18 cellular contexts compared by ENCODE assay signal in genomic region chr16:88774544-88775393, GRCh38. TPM values are rescaled to one million over a fixed set of nuclear protein-coding genes. Genes with fewer than 3 reads are reported as not detected.
DNase-seq lines count a peak whose midpoint lies in the region; ATAC-seq and TF ChIP-seq lines count a peak whose summit lies in the region.
"Had no signal": no experiment of that assay in that cellular context is flagged by ENCODE, and none has a peak within 500 bp of the region (broad histone marks: within the 10 kb centered on the region; RNA-seq: fewer than 3 reads in every experiment).

No MANE protein-coding gene starts in this region.

- H3K27ac ChIP-seq in lower lobe of right lung (peak overlapping the region; percentile 2), subcutaneous abdominal adipose tissue (ENCODE audit: low read depth, low read length) (peak overlapping the region; percentile 90)

- H3K4me3 ChIP-seq in WI38 (ENCODE audit: low read depth, low read length) (peak overlapping the region; percentile 51), lower lobe of right lung (no peak overlapping the region), subcutaneous abdominal adipose tissue (ENCODE audit: low read depth in 1 of 5, low read length in 5 of 5) (no peak overlapping the region)
- H3K4me3 ChIP-seq: tibial artery had no signal

- H3K9me3 ChIP-seq in lower lobe of right lung: no peaks in the 10 kb centered on the region
- no peaks in the 10 kb centered on the region for H3K9me3 ChIP-seq in subcutaneous abdominal adipose tissue (ENCODE audit: control insufficient read depth in 5 of 5, low read length in 5 of 5)
- H3K9me3 ChIP-seq: tibial artery had no signal

- TF ChIP-seq CTCF in WI38 (IDR thresholded peaks at IDR 0.05; ENCODE audit: low read depth, low read length) (no peak), lower lobe of right lung (IDR thresholded peaks at IDR 0.05) (no peak)

- H3K36me3 ChIP-seq in lower lobe of right lung (peaks cover 7% of the 10 kb centered on the region), subcutaneous abdominal adipose tissue (ENCODE audit: control insufficient read depth in 5 of 5, insufficient read depth in 5 of 5, low read length in 5 of 5) (no peaks in the 10 kb centered on the region)
- H3K36me3 ChIP-seq: tibial artery had no signal

- H3K9me3 Mint-ChIP-seq in activated CD4-positive, alpha-beta T cell treated with anti-CD3 and anti-CD28 coated beads, Interleukin-2, amount 10 ng/mL, durations not matched to agents 24 days and 14 days: no peaks in the 10 kb centered on the region
- H3K9me3 Mint-ChIP-seq: activated naive CD4-positive, alpha-beta T cell treated with anti-CD3 and anti-CD28 coated beads, Interleukin-2, amount 10 ng/mL, durations not matched to agents 7 days and 5 days; CD8-positive, alpha-beta T cell; mesothelial cell of epicardium; T-helper 1 cell treated with Interleukin-12 subunit alpha and Interleukin-12 subunit beta and Interleukin-4 antibody, amounts not matched to agents 30 μg/mL and 1 μg/mL, for 36 hours had no signal

- H3K9ac ChIP-seq in subcutaneous abdominal adipose tissue (ENCODE audit: low read length in 5 of 5): peak overlapping the region in 1 of 5 donors; percentile 14

- no peaks in the 10 kb centered on the region for H3K36me3 Mint-ChIP-seq in activated CD4-positive, alpha-beta T cell treated with anti-CD3 and anti-CD28 coated beads, Interleukin-2, amount 10 ng/mL, durations not matched to agents 24 days and 14 days (ENCODE audit: low read depth)
- H3K36me3 Mint-ChIP-seq: CD8-positive, alpha-beta T cell; mesothelial cell of epicardium had no signal

- no peak overlapping the region for H3K4me3 Mint-ChIP-seq in activated CD4-positive, alpha-beta T cell treated with anti-CD3 and anti-CD28 coated beads, Interleukin-2, amount 10 ng/mL, durations not matched to agents 24 days and 14 days
- H3K4me3 Mint-ChIP-seq: activated naive CD4-positive, alpha-beta T cell treated with anti-CD3 and anti-CD28 coated beads, Interleukin-2, amount 10 ng/mL, durations not matched to agents 7 days and 5 days; CD8-positive, alpha-beta T cell; T-helper 1 cell treated with Interleukin-12 subunit alpha and Interleukin-12 subunit beta and Interleukin-4 antibody, amounts not matched to agents 30 μg/mL and 1 μg/mL, for 36 hours had no signal

- no peaks in the 10 kb centered on the region for H3K27me3 ChIP-seq in lower lobe of right lung (ENCODE audit: low read depth)
- H3K27me3 ChIP-seq in subcutaneous abdominal adipose tissue (ENCODE audit: control insufficient read depth in 5 of 5, insufficient read depth in 4 of 5, low read length in 5 of 5): no peaks in the 10 kb centered on the region
- H3K27me3 ChIP-seq: tibial artery had no signal

- peaks cover 4% of the 10 kb centered on the region for H3K4me1 Mint-ChIP-seq in activated CD4-positive, alpha-beta T cell treated with anti-CD3 and anti-CD28 coated beads, Interleukin-2, amount 10 ng/mL, durations not matched to agents 24 days and 14 days

- no peaks in the 10 kb centered on the region for H3K27me3 Mint-ChIP-seq in activated CD4-positive, alpha-beta T cell treated with anti-CD3 and anti-CD28 coated beads, Interleukin-2, amount 10 ng/mL, durations not matched to agents 24 days and 14 days
- H3K27me3 Mint-ChIP-seq: activated naive CD4-positive, alpha-beta T cell treated with anti-CD3 and anti-CD28 coated beads, Interleukin-2, amount 10 ng/mL, durations not matched to agents 7 days and 5 days had no signal

- no peak for DNase-seq in activated CD4-positive, alpha-beta T cell treated with anti-CD3 and anti-CD28 coated beads, Interleukin-2, amount 10 ng/mL, durations not matched to agents 24 days and 14 days
- no peak for DNase-seq in activated CD4-positive, alpha-beta T cell treated with anti-CD3 and anti-CD28 coated beads for 4 hours
- DNase-seq in lower lobe of right lung: no peak
- no peak for DNase-seq in midbrain (lab: John Stamatoyannopoulos, UW)
- no peak for DNase-seq in RPMI8226
- DNase-seq: activated naive CD4-positive, alpha-beta T cell treated with anti-CD3 and anti-CD28 coated beads, Interleukin-2, amount 10 ng/mL, durations not matched to agents 7 days and 5 days; CD8-positive, alpha-beta T cell; Kasumi-1; NCI-H1417 treated with DMSO at 0.1 percent for 48 hours; stimulated activated CD4-positive, alpha-beta T cell treated with anti-CD3 and anti-CD28 coated beads, Interleukin-4, amount 100 ng/mL, for 24 hours; stimulated activated CD8-positive, alpha-beta memory T cell treated with anti-CD3 and anti-CD28 coated beads, Interleukin-4, amount 100 ng/mL, for 48 hours had no signal

- H3K4me1 ChIP-seq in lower lobe of right lung (peaks cover 75% of the 10 kb centered on the region), subcutaneous abdominal adipose tissue (ENCODE audit: control insufficient read depth in 5 of 5, insufficient read depth in 5 of 5, low read length in 5 of 5) (peaks cover 12 to 93% (median 86%) of the 10 kb centered on the region in 5 donors)

- H3K27ac Mint-ChIP-seq in activated CD4-positive, alpha-beta T cell treated with anti-CD3 and anti-CD28 coated beads, Interleukin-2, amount 10 ng/mL, durations not matched to agents 24 days and 14 days: peak overlapping the region; percentile 45
- H3K27ac Mint-ChIP-seq: activated naive CD4-positive, alpha-beta T cell treated with anti-CD3 and anti-CD28 coated beads, Interleukin-2, amount 10 ng/mL, durations not matched to agents 7 days and 5 days; CD8-positive, alpha-beta T cell; mesothelial cell of epicardium; T-helper 1 cell treated with Interleukin-12 subunit alpha and Interleukin-12 subunit beta and Interleukin-4 antibody, amounts not matched to agents 30 μg/mL and 1 μg/mL, for 36 hours had no signal

- ATAC-seq in lower lobe of right lung (no peak), GM18502 (IDR thresholded peaks at IDR 0.05; ENCODE audit: poor library complexity, unreplicated experiment) (no peak)
- ATAC-seq: activated CD4-positive, CD25-positive, alpha-beta regulatory T cell treated with anti-CD3 and anti-CD28 coated beads, Interleukin-2, amount 50 U/mL, for 24 hours; CD8-positive, alpha-beta T cell had no signal

- intact Hi-C loops in activated CD4-positive, alpha-beta T cell treated with anti-CD3 and anti-CD28 coated beads, Interleukin-2, amount 10 ng/mL, durations not matched to agents 24 days and 14 days (cut with micrococcal nuclease): no loop called here
- intact Hi-C loops in lower lobe of right lung (cut with DNase I): no loop called here

RNA-seq across cellular contexts. Expression of gene PIEZO1, which starts 10.3 kb away (rescaled TPM):
- 219 and 226 TPM in 2 replicates for total RNA-seq in activated CD4-positive, alpha-beta T cell treated with anti-CD3 and anti-CD28 coated beads, Interleukin-2, amount 10 ng/mL, durations not matched to agents 24 days and 14 days
- 164 TPM for total RNA-seq in lower lobe of right lung

RNA-seq across cellular contexts. Expression of gene CDT1, which starts 28.8 kb away (rescaled TPM):
- total RNA-seq in activated CD4-positive, alpha-beta T cell treated with anti-CD3 and anti-CD28 coated beads, Interleukin-2, amount 10 ng/mL, durations not matched to agents 24 days and 14 days: 93.2 and 98.3 TPM in 2 replicates
- total RNA-seq in lower lobe of right lung: 3.5 TPM

RNA-seq across cellular contexts. Expression of gene APRT, which starts 37.0 kb away (rescaled TPM):
- 312 and 314 TPM in 2 replicates for total RNA-seq in activated CD4-positive, alpha-beta T cell treated with anti-CD3 and anti-CD28 coated beads, Interleukin-2, amount 10 ng/mL, durations not matched to agents 24 days and 14 days
- total RNA-seq in lower lobe of right lung: 87.8 TPM

Comparison
In these comparisons a context has a peak if more than half of its experiments do, and no peak if none do; other contexts are left out.
1. RNA of gene CDT1, which starts 28.8 kb away (total RNA-seq): 93.2 to 98.3 TPM in activated CD4-positive, alpha-beta T cell treated with anti-CD3 and anti-CD28 coated beads, Interleukin-2, amount 10 ng/mL, durations not matched to agents 24 days and 14 days; 3.5 TPM in lower lobe of right lung (single experiment); every median in the first group is over 10 times any median in the second.